ENCODE assay signal across 25 cellular contexts in the genomic region with DNA sequence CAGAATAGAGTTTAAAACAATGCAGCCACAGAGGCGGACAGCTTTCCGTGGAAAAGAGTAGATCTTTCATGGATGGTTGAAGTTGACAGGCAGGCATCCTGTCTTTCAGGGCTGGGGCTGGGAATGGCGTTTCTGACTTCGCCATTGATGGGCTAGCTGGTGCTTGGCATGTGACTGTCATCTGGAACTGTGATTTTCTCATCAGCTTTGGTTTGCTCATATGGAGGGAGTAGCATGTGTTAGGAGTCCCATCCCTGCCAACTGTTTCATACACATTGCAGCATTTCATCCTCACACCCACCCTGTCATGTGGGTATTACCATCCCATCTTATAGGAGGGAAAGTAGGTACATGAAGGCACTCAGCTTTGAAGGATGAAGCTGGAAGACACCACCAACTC.
"Had no signal": no experiment of that assay in that cellular context is flagged by ENCODE, and none has a peak within 500 bp of the region (broad histone marks: within the 10 kb centered on the region; RNA-seq: fewer than 3 reads in every experiment).

No MANE protein-coding gene starts in this region.

- H3K27me3 Mint-ChIP-seq: activated CD4-positive, alpha-beta memory T cell treated with anti-CD3 and anti-CD28 coated beads, Interleukin-2, amount 10 ng/mL, durations not matched to agents 7 days and 5 days; activated CD4-positive, alpha-beta T cell treated with anti-CD3 and anti-CD28 coated beads, Interleukin-2, amount 10 ng/mL, durations not matched to agents 7 days and 5 days; activated naive CD4-positive, alpha-beta T cell treated with anti-CD3 and anti-CD28 coated beads, Interleukin-2, amount 50 U/mL, for 24 hours; activated naive CD8-positive, alpha-beta T cell treated with anti-CD3 and anti-CD28 coated beads, Interleukin-2, amount 50 U/mL, for 24 hours; activated T-cell treated with anti-CD3 and anti-CD28 coated beads, Interleukin-2, amount 50 U/mL, for 24 hours; activated T-helper 17 cell treated with anti-CD3 and anti-CD28 coated beads, Interleukin-2, amount 50 U/mL, for 72 hours; type B pancreatic cell had no signal

- H3K9me3 ChIP-seq: body of pancreas, right lobe of liver, uterus had no signal

- H3K36me3 ChIP-seq: lower lobe of right lung, right lobe of liver, thoracic aorta, uterus had no signal

- H3K4me3 ChIP-seq: body of pancreas, left lung, lower lobe of right lung, right lobe of liver, thoracic aorta, uterus had no signal

- ATAC-seq: activated naive CD8-positive, alpha-beta T cell treated with anti-CD3 and anti-CD28 coated beads, Interleukin-2, amount 50 U/mL, for 24 hours; activated T-helper 17 cell treated with anti-CD3 and anti-CD28 coated beads, Interleukin-2, amount 50 U/mL, for 72 hours; body of pancreas; left lung; lower lobe of right lung; natural killer cell; right lobe of liver; stimulated activated naive CD8-positive, alpha-beta T cell treated with anti-CD3 and anti-CD28 coated beads, Interleukin-15, Interleukin-2, amounts not matched to agents 100 U/mL and 50 U/mL, for 24 hours had no signal

- H3K4me1 ChIP-seq: body of pancreas, left lung, lower lobe of right lung, right lobe of liver, uterus had no signal

- H3K27ac Mint-ChIP-seq: activated CD4-positive, alpha-beta memory T cell treated with anti-CD3 and anti-CD28 coated beads, Interleukin-2, amount 10 ng/mL, durations not matched to agents 7 days and 5 days; activated CD4-positive, alpha-beta T cell treated with anti-CD3 and anti-CD28 coated beads, Interleukin-2, amount 10 ng/mL, durations not matched to agents 7 days and 5 days; activated naive CD4-positive, alpha-beta T cell treated with anti-CD3 and anti-CD28 coated beads, Interleukin-2, amount 50 U/mL, for 24 hours; activated naive CD8-positive, alpha-beta T cell treated with anti-CD3 and anti-CD28 coated beads, Interleukin-2, amount 50 U/mL, for 24 hours; activated T-cell treated with anti-CD3 and anti-CD28 coated beads, Interleukin-2, amount 50 U/mL, for 24 hours; activated T-helper 17 cell treated with anti-CD3 and anti-CD28 coated beads, Interleukin-2, amount 50 U/mL, for 72 hours; natural killer cell; type B pancreatic cell had no signal

- H3K27ac ChIP-seq: body of pancreas, epithelial cell of prostate, left lung, lower lobe of right lung, right lobe of liver, thoracic aorta, uterus had no signal

- DNase-seq: activated CD4-positive, alpha-beta memory T cell treated with anti-CD3 and anti-CD28 coated beads, Interleukin-2, amount 10 ng/mL, durations not matched to agents 7 days and 5 days; activated CD4-positive, alpha-beta T cell treated with anti-CD3 and anti-CD28 coated beads, Interleukin-2, amount 10 ng/mL, durations not matched to agents 7 days and 5 days; activated CD4-positive, CD25-positive, alpha-beta regulatory T cell treated with anti-CD3 and anti-CD28 coated beads, Interleukin-2, amount 50 U/mL, for 72 hours; activated CD8-positive, alpha-beta memory T cell treated with anti-CD3 and anti-CD28 coated beads, Interleukin-2, amount 50 U/mL, for 48 hours; activated gamma-delta T cell treated with Interleukin-2 at 50 U/mL for 16 hours; activated naive CD8-positive, alpha-beta T cell treated with anti-CD3 and anti-CD28 coated beads, Interleukin-2, amount 50 U/mL, for 24 hours; activated T-cell treated with anti-CD3 and anti-CD28 coated beads, Interleukin-2, amount 50 U/mL, for 24 hours; anterior cingulate cortex; body of pancreas; effector CD4-positive, alpha-beta T cell; left lung; lower lobe of right lung; mesendoderm; natural killer cell; posterior cingulate gyrus; right lobe of liver; stimulated activated CD4-positive, alpha-beta T cell treated with anti-CD3 and anti-CD28 coated beads, Interleukin-2, amount 100 ng/mL, for 48 hours; stimulated activated naive CD8-positive, alpha-beta T cell treated with anti-CD3 and anti-CD28 coated beads, Interleukin-15, Interleukin-2, amounts not matched to agents 100 U/mL and 50 U/mL, for 24 hours; T-helper 2 cell; uterus had no signal

- H3K27me3 ChIP-seq: body of pancreas, left lung, right lobe of liver, uterus had no signal

- H3K4me1 Mint-ChIP-seq: activated CD4-positive, alpha-beta memory T cell treated with anti-CD3 and anti-CD28 coated beads, Interleukin-2, amount 10 ng/mL, durations not matched to agents 7 days and 5 days; activated CD4-positive, alpha-beta T cell treated with anti-CD3 and anti-CD28 coated beads, Interleukin-2, amount 10 ng/mL, durations not matched to agents 7 days and 5 days; activated naive CD4-positive, alpha-beta T cell treated with anti-CD3 and anti-CD28 coated beads, Interleukin-2, amount 50 U/mL, for 24 hours; activated naive CD8-positive, alpha-beta T cell treated with anti-CD3 and anti-CD28 coated beads, Interleukin-2, amount 50 U/mL, for 24 hours; activated T-helper 17 cell treated with anti-CD3 and anti-CD28 coated beads, Interleukin-2, amount 50 U/mL, for 72 hours; natural killer cell had no signal

- H3K4me3 Mint-ChIP-seq: activated CD4-positive, alpha-beta memory T cell treated with anti-CD3 and anti-CD28 coated beads, Interleukin-2, amount 10 ng/mL, durations not matched to agents 7 days and 5 days; activated CD4-positive, alpha-beta T cell treated with anti-CD3 and anti-CD28 coated beads, Interleukin-2, amount 10 ng/mL, durations not matched to agents 7 days and 5 days; activated naive CD4-positive, alpha-beta T cell treated with anti-CD3 and anti-CD28 coated beads, Interleukin-2, amount 50 U/mL, for 24 hours; activated naive CD8-positive, alpha-beta T cell treated with anti-CD3 and anti-CD28 coated beads, Interleukin-2, amount 50 U/mL, for 24 hours; activated T-cell treated with anti-CD3 and anti-CD28 coated beads, Interleukin-2, amount 50 U/mL, for 24 hours; activated T-helper 17 cell treated with anti-CD3 and anti-CD28 coated beads, Interleukin-2, amount 50 U/mL, for 72 hours; natural killer cell; type B pancreatic cell had no signal
